In genomic region chr10:58384095-58384494, GRCh38 we compare ENCODE assay signal across 8 cellular contexts. TPM values are rescaled to one million over a fixed set of nuclear protein-coding genes. Genes with fewer than 3 reads are reported as not detected.
DNase-seq lines count a peak whose midpoint lies in the region; ATAC-seq and TF ChIP-seq lines count a peak whose summit lies in the region.

No MANE protein-coding gene starts in this region.

- peaks cover 10% of the 10 kb centered on the region for H3K4me1 ChIP-seq in colonic mucosa

- H3K27me3 ChIP-seq in colonic mucosa, result no peaks in the 10 kb centered on the region

- no peak for TF ChIP-seq CTCF in colonic mucosa (IDR thresholded peaks at IDR 0.05)
- TF ChIP-seq CTCF in nephron progenitor cell (IDR thresholded peaks at IDR 0.05), result no peak

- peaks cover 5% of the 10 kb centered on the region for H3K27me3 Mint-ChIP-seq in nephron progenitor cell (ENCODE audit: low read depth, poor library complexity)

- peak overlapping the region; percentile 94 for H3K4me3 Mint-ChIP-seq in nephron progenitor cell

- no peaks in the 10 kb centered on the region for H3K9me3 ChIP-seq in colonic mucosa

- ATAC-seq in GM18520 (IDR thresholded peaks at IDR 0.05; ENCODE audit: unreplicated experiment) (peak; percentile 75), HG02678 (IDR thresholded peaks at IDR 0.05; ENCODE audit: unreplicated experiment) (peak; percentile 44)

- H3K9me3 Mint-ChIP-seq in nephron progenitor cell, result no peaks in the 10 kb centered on the region

- intact Hi-C loops in colonic mucosa (cut with DNase I), result loop anchor here (5.0 to 10.0 kb wide), 3 partner anchors 49 to 209 kb away; partner anchors contain the start of gene UBE2D1

- peak overlapping the region; percentile 94 for H3K4me3 ChIP-seq in colonic mucosa

- no peak overlapping the region for H3K27ac Mint-ChIP-seq in nephron progenitor cell

- DNase-seq in NOMO-1 (lab: John Stamatoyannopoulos, UW; ENCODE audit: unreplicated experiment in 2 of 2) (peak; percentile 83 to 96), colonic mucosa (no peak), nephron progenitor cell (no peak), COLO668 (lab: John Stamatoyannopoulos, UW; ENCODE audit: unreplicated experiment) (no peak), NCI-H1436 (lab: John Stamatoyannopoulos, UW) (no peak), occipital lobe (lab: John Stamatoyannopoulos, UW) (no peak)

- H3K4me1 Mint-ChIP-seq in nephron progenitor cell, result peaks cover 29% of the 10 kb centered on the region

- peak overlapping the region; percentile 76 to 80 for H3K9ac ChIP-seq in colonic mucosa (ENCODE audit: low read depth in 2 of 2, low read length in 2 of 2)

- H3K36me3 Mint-ChIP-seq in nephron progenitor cell (ENCODE audit: low read depth), result peaks cover 18% of the 10 kb centered on the region

- H3K27ac ChIP-seq in colonic mucosa, result peak overlapping the region; percentile 69

- H3K36me3 ChIP-seq in colonic mucosa, result no peaks in the 10 kb centered on the region

RNA-seq across cellular contexts. Expression of gene TFAM, which starts 1.1 kb away (rescaled TPM):
- total RNA-seq in colonic mucosa (10 to 100 TPM; 52.6 to 63.1 TPM), occipital lobe (53.0 TPM)

RNA-seq across cellular contexts. Expression of gene UBE2D1, which starts 49.3 kb away (rescaled TPM):
- total RNA-seq in colonic mucosa, result 10 to 100 TPM; 14.6 to 18.4 TPM
- total RNA-seq in occipital lobe, result 60.4 TPM

Comparison
In these comparisons a context has a peak if more than half of its experiments do, and no peak if none do; other contexts are left out.
1. DNase-seq: peak in NOMO-1 (2 of 2); none in colonic mucosa (single experiment), nephron progenitor cell (single experiment), COLO668 (single experiment), NCI-H1436 (single experiment) and occipital lobe (single experiment).